Comparison of ENCODE assay signal across 25 cellular contexts in the genomic region with DNA sequence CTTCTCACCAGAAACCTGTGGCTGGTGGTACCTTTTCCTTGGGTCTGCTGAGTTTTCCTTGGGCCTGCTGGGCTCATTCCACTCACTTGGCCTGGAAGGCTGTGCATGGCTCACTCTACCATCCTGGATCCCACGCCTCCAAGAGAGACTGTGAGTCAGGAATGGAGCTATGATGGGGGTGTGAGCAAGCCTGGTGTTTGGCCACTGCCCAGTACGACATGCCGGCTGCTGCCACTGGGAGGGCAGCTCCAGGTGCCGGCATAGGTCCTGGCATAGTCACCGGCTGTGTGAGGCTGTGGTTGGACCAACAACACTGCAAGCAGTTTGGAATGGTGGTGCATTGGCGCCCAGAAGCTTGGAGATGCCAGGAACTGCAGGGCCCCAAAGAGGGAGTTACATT.
DNase-seq lines count a peak whose midpoint lies in the region; ATAC-seq, FAIRE-seq and TF ChIP-seq lines count a peak whose summit lies in the region.
"Had no signal": no experiment of that assay in that cellular context is flagged by ENCODE, and none has a peak within 500 bp of the region (broad histone marks: within the 10 kb centered on the region; RNA-seq: fewer than 3 reads in every experiment).

No MANE protein-coding gene starts in this region.

- no peaks in the 10 kb centered on the region for H4K20me1 ChIP-seq in PC-3 (ENCODE audit: low read length)

- no peak overlapping the region for H3K4me3 ChIP-seq in PC-3 (ENCODE audit: low read length)
- H3K4me3 ChIP-seq: Peyer's patch had no signal

- TF ChIP-seq POLR2A in H54 (IDR thresholded peaks at IDR 0.05; ENCODE audit: low read depth, low read length), result no peak

- no TSS peak for BruUV-seq in PC-3 (replicated peaks; lab: Mats Ljungman, UMichigan)

- intact Hi-C loops in PC-3 (cut with micrococcal nuclease), result no loop called here

- no peaks in the 10 kb centered on the region for H3K9me3 ChIP-seq in PC-3 (ENCODE audit: low read length)
- H3K9me3 ChIP-seq: BE2C, Caco-2 had no signal

- H3K9ac ChIP-seq in PC-3 (ENCODE audit: low read length), result no peak overlapping the region

- H3K27ac ChIP-seq in PC-3 (ENCODE audit: low read length), result no peak overlapping the region
- no peak overlapping the region for H3K27ac ChIP-seq in foreskin keratinocyte
- H3K27ac ChIP-seq: Peyer's patch had no signal

- POLR2A ChIA-PET in PC-3 (lab: Charles Lee; ENCODE audit: unreplicated experiment), result no interaction called here

- no peak overlapping the region for H2AFZ ChIP-seq in PC-3 (ENCODE audit: low read length)

- no peaks in the 10 kb centered on the region for H3K9me2 ChIP-seq in PC-3 (replicated peaks; ENCODE audit: low read length)

- CTCF ChIA-PET in PC-3 (lab: Charles Lee), result no interaction called here

- H3K4me1 ChIP-seq in PC-3 (ENCODE audit: insufficient read depth, low read length), result no peaks in the 10 kb centered on the region
- H3K4me1 ChIP-seq in foreskin keratinocyte, result no peaks in the 10 kb centered on the region
- H3K4me1 ChIP-seq: BE2C, Caco-2, Peyer's patch had no signal

- no peaks in the 10 kb centered on the region for H3K79me2 ChIP-seq in PC-3 (ENCODE audit: low read length)

- TF ChIP-seq CTCF in PC-3 (conservative IDR thresholded peaks at IDR 0.05; ENCODE audit: low read depth, low read length) (no peak), foreskin keratinocyte (conservative IDR thresholded peaks at IDR 0.05) (no peak), D721Med (IDR thresholded peaks at IDR 0.05; ENCODE audit: insufficient read depth, missing control alignments) (no peak)

- no peak for FAIRE-seq in H54 (lab: Jason Lieb, UNC)
- FAIRE-seq in D721Med (lab: Jason Lieb, UNC), result no peak
- FAIRE-seq: GM12892, GM18507 had no signal

- ATAC-seq in PC-3 (no peak), foreskin keratinocyte (peak; percentile 36), GM21515 (IDR thresholded peaks at IDR 0.05; ENCODE audit: unreplicated experiment) (no peak), HG03469 (IDR thresholded peaks at IDR 0.05; ENCODE audit: unreplicated experiment) (no peak)

- DNase-seq in A172 (ENCODE audit: low spot score) (peak; percentile 26), H54 (ENCODE audit: insufficient read length, low spot score) (peak; percentile 13), PC-3 (peak; percentile 35), foreskin keratinocyte (no peak), mucosa of gallbladder (ENCODE audit: low spot score) (no peak), D721Med (ENCODE audit: insufficient read length, low spot score) (no peak)
- DNase-seq: 8988T; Caco-2; CD4-positive, alpha-beta T cell; DMS153; H9; KBM-7; NCI-H1092; NCI-H146; NCI-H2081; NCI-H2171 treated with DMSO at 0.1 percent for 48 hours; NCI-H446 treated with DMSO at 0.1 percent for 48 hours; Peyer's patch; Right ventricle myocardium superior; SW 1271 had no signal

- no peaks in the 10 kb centered on the region for H3K27me3 ChIP-seq in PC-3 (ENCODE audit: low read length)
- no peaks in the 10 kb centered on the region for H3K27me3 ChIP-seq in foreskin keratinocyte
- H3K27me3 ChIP-seq: BE2C, Peyer's patch had no signal

- no peaks in the 10 kb centered on the region for H3F3A ChIP-seq in PC-3 (ENCODE audit: low read length, unreplicated experiment)

- H3K4me2 ChIP-seq in PC-3 (ENCODE audit: low read length), result no peak overlapping the region

- no peaks in the 10 kb centered on the region for H3K36me3 ChIP-seq in PC-3 (ENCODE audit: low read depth, low read length)
- H3K36me3 ChIP-seq: BE2C, Peyer's patch had no signal

Comparison
In these comparisons a context has a peak if more than half of its experiments do, and no peak if none do; other contexts are left out.
1. DNase-seq: peak in A172 (single experiment), H54 (single experiment) and PC-3 (single experiment); none in foreskin keratinocyte (0 of 2), mucosa of gallbladder (single experiment) and D721Med (single experiment).